7 cellular contexts compared by ENCODE assay signal in genomic region chr20:43255877-43256276, GRCh38.
"Had no signal": no experiment of that assay in that cellular context is flagged by ENCODE, and none has a peak within 500 bp of the region (broad histone marks: within the 10 kb centered on the region; RNA-seq: fewer than 3 reads in every experiment).

No MANE protein-coding gene starts in this region.

- FAIRE-seq: H1, H54, K562 had no signal

- H3K4me3 ChIP-seq: GM23338, K562 had no signal

- DNase-seq: H9, HCEC 1CT, IMR-90 had no signal

- H3K4me2 ChIP-seq: GM23338 had no signal

- ATAC-seq: GM23338, K562 had no signal

- H2AFZ ChIP-seq: GM23338 had no signal
